ENCODE assay signal across 8 cellular contexts in the genomic region with DNA sequence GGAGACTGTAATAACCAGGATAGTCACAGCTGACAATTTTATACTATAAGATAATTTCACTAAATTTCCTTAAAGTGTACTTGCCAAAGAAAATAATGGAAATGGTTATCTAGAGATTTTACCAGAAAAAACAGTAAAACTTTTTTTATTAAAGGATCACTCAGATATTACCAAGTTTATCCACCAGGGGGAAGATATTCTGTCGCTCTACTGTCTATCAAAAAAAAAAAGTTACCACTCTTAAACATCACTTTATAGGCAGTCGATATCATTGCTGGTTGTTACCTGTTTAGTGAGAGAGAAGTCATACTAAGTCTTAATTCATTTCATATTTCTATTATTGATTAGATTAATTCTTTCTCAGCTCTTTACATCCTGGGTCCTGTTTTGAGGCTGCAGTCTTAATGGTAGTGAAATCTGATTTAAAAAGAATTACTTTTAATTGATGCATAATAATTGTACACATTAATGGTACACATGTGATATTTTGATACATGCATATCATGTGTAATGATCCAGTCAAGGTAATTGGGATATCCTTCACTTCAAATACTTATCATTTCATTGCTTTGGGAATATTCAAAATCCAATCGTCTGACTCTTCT. TPM values are rescaled to one million over a fixed set of nuclear protein-coding genes. Genes with fewer than 3 reads are reported as not detected.
DNase-seq lines count a peak whose midpoint lies in the region; ATAC-seq, FAIRE-seq and TF ChIP-seq lines count a peak whose summit lies in the region.

No MANE protein-coding gene starts in this region.

- H3K27me3 Mint-ChIP-seq in T-helper 17 cell: no peaks in the 10 kb centered on the region

- ATAC-seq in GM21526 (IDR thresholded peaks at IDR 0.05; ENCODE audit: low FRiP score, unreplicated experiment): peak; percentile 48
- ATAC-seq in T-helper 17 cell: peak; percentile 70

- H3K4me3 Mint-ChIP-seq in T-helper 17 cell: no peak overlapping the region

- TF ChIP-seq POLR2A in GM12892 (IDR thresholded peaks at IDR 0.05; ENCODE audit: low read depth, low read length): no peak

- no peak overlapping the region for H3K27ac Mint-ChIP-seq in T-helper 17 cell

- no peak for FAIRE-seq in GM12892 (lab: Jason Lieb, UNC)

- H3K9me3 ChIP-seq in T-helper 17 cell (ENCODE audit: control insufficient read depth, low read length, poor library complexity, severe bottlenecking): no peaks in the 10 kb centered on the region

- peak; percentile 37 for TF ChIP-seq CTCF in AG09319 (IDR thresholded peaks at IDR 0.05; ENCODE audit: low read depth, low read length)

- peaks cover 45% of the 10 kb centered on the region for H3K4me1 Mint-ChIP-seq in T-helper 17 cell

- H3K36me3 Mint-ChIP-seq in T-helper 17 cell (ENCODE audit: low read depth): peaks cover 2% of the 10 kb centered on the region

- no peak for DNase-seq in AG09319 (ENCODE audit: extremely low read depth, low read depth)
- DNase-seq in T-helper 17 cell: no peak
- DNase-seq in hepatic stellate cell (ENCODE audit: low spot score): peak; percentile 11
- DNase-seq in hypothalamus (lab: John Stamatoyannopoulos, UW): no peak
- DNase-seq in NCI-H2196 (lab: John Stamatoyannopoulos, UW; ENCODE audit: unreplicated experiment): no peak
- DNase-seq in medulla oblongata (ENCODE audit: extremely low spot score): no peak
- DNase-seq in GM12892 (ENCODE audit: insufficient read length): no peak

RNA-seq across cellular contexts. Expression of a gene that starts 18.9 kb away (rescaled TPM):
- total RNA-seq in T-helper 17 cell: 10 to 100 TPM; 36.6 to 45.2 TPM
- polyA plus RNA-seq in GM12892 (2012; ENCODE audit: missing spikeins): 11.0 TPM
